ENCODE assay signal across 10 cellular contexts in the genomic region with DNA sequence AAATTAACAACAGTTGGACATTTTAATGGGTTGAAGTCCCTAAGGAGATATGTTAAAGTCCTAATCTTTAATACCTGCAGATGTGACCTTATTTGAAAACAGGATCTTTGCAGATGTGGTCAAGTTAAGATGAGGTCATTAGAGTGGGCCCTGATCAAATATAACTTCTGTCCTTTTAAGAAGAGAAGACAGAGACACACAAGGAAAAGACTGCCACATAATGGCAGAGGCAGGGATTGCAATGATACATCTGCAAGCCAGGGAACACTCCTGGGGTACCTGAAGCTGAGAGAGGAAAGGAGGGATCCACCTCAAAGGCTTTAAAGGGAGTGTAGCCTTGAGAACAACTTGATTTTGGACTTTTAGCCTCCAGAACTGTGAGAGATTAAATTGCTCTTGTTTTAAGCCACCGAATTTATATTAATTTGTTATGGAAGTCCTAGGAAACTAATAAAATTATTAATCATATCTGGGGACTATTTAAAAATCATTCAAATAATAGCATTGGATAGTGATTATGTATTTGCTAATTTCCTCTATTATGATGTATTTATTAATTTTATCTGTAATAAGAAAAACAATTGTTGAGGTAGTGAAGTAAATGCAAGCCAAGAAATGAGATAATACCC.
DNase-seq lines count a peak whose midpoint lies in the region; ATAC-seq, FAIRE-seq and TF ChIP-seq lines count a peak whose summit lies in the region.
"Had no signal": no experiment of that assay in that cellular context is flagged by ENCODE, and none has a peak within 500 bp of the region (broad histone marks: within the 10 kb centered on the region; RNA-seq: fewer than 3 reads in every experiment).

No MANE protein-coding gene starts in this region.

- H3K4me3 ChIP-seq in hepatocyte: no peak overlapping the region

- peak; percentile 58 for TF ChIP-seq CTCF in hepatocyte (IDR thresholded peaks at IDR 0.05; ENCODE audit: poor library complexity)

- no peaks in the 10 kb centered on the region for H3K36me3 Mint-ChIP-seq in activated CD4-positive, alpha-beta T cell treated with anti-CD3 and anti-CD28 coated beads, Interleukin-2, amount 10 ng/mL, durations not matched to agents 24 days and 14 days (ENCODE audit: low read depth)
- H3K36me3 Mint-ChIP-seq in activated CD4-positive, alpha-beta T cell treated with anti-CD3 and anti-CD28 coated beads, Interleukin-2, amount 10 ng/mL, durations not matched to agents 7 days and 5 days (ENCODE audit: low read depth): no peaks in the 10 kb centered on the region
- H3K36me3 Mint-ChIP-seq: activated naive CD4-positive, alpha-beta T cell treated with anti-CD3 and anti-CD28 coated beads, Interleukin-2, amount 50 U/mL, for 24 hours had no signal

- 6% methylated on average over 1 of the region's 1 CpG for WGBS in hepatocyte (ENCODE audit: low lambda C conversion rate, missing lambda C conversion rate)

- H3K9me2 ChIP-seq in hepatocyte (replicated peaks; ENCODE audit: insufficient read depth): no peaks in the 10 kb centered on the region

- intact Hi-C loops in activated CD4-positive, alpha-beta T cell treated with anti-CD3 and anti-CD28 coated beads, Interleukin-2, amount 10 ng/mL, durations not matched to agents 24 days and 14 days (cut with micrococcal nuclease): no loop called here

- DNase-seq in activated CD4-positive, alpha-beta T cell treated with anti-CD3 and anti-CD28 coated beads, Interleukin-2, amount 10 ng/mL, durations not matched to agents 24 days and 14 days: peak; percentile 54
- DNase-seq in activated CD4-positive, alpha-beta T cell treated with anti-CD3 and anti-CD28 coated beads, Interleukin-2, amount 10 ng/mL, durations not matched to agents 7 days and 5 days: no peak
- peak; percentile 28 for DNase-seq in RCC 7860 (ENCODE audit: low spot score)
- peak; percentile 49 for DNase-seq in hepatocyte (ENCODE audit: low spot score)
- DNase-seq in amniotic stem cell (lab: John Stamatoyannopoulos, UW): no peak
- DNase-seq in NOMO-1 treated with dmso at 0.1 percent for 144 hours (lab: John Stamatoyannopoulos, UW; ENCODE audit: unreplicated experiment): no peak
- no peak for DNase-seq in stimulated activated naive CD8-positive, alpha-beta T cell treated with anti-CD3 and anti-CD28 coated beads, Interleukin-15, Interleukin-2, amounts not matched to agents 100 U/mL and 50 U/mL, for 24 hours

- no peak for FAIRE-seq in RCC 7860 (lab: Jason Lieb, UNC)
- FAIRE-seq: G401.6 had no signal

- H3K4me1 ChIP-seq in hepatocyte (ENCODE audit: insufficient read depth): no peaks in the 10 kb centered on the region

- no peaks in the 10 kb centered on the region for H3K9me3 Mint-ChIP-seq in activated CD4-positive, alpha-beta T cell treated with anti-CD3 and anti-CD28 coated beads, Interleukin-2, amount 10 ng/mL, durations not matched to agents 24 days and 14 days
- H3K9me3 Mint-ChIP-seq in activated CD4-positive, alpha-beta T cell treated with anti-CD3 and anti-CD28 coated beads, Interleukin-2, amount 10 ng/mL, durations not matched to agents 7 days and 5 days: no peaks in the 10 kb centered on the region

- no peak overlapping the region for H2AFZ ChIP-seq in hepatocyte

- no peak overlapping the region for H3K4me2 ChIP-seq in hepatocyte

- H3K79me2 ChIP-seq in hepatocyte: no peaks in the 10 kb centered on the region

- ATAC-seq in HG03103 (IDR thresholded peaks at IDR 0.05; ENCODE audit: low read depth, unreplicated experiment): peak; percentile 96
- no peak for ATAC-seq in stimulated activated naive CD8-positive, alpha-beta T cell treated with anti-CD3 and anti-CD28 coated beads, Interleukin-15, Interleukin-2, amounts not matched to agents 100 U/mL and 50 U/mL, for 24 hours

- no peak overlapping the region for H3K27ac Mint-ChIP-seq in activated CD4-positive, alpha-beta T cell treated with anti-CD3 and anti-CD28 coated beads, Interleukin-2, amount 10 ng/mL, durations not matched to agents 24 days and 14 days
- H3K27ac Mint-ChIP-seq in activated CD4-positive, alpha-beta T cell treated with anti-CD3 and anti-CD28 coated beads, Interleukin-2, amount 10 ng/mL, durations not matched to agents 7 days and 5 days: no peak overlapping the region
- H3K27ac Mint-ChIP-seq: activated naive CD4-positive, alpha-beta T cell treated with anti-CD3 and anti-CD28 coated beads, Interleukin-2, amount 50 U/mL, for 24 hours had no signal

- H3K27ac ChIP-seq in hepatocyte: no peak overlapping the region

- H3K4me3 Mint-ChIP-seq in activated CD4-positive, alpha-beta T cell treated with anti-CD3 and anti-CD28 coated beads, Interleukin-2, amount 10 ng/mL, durations not matched to agents 24 days and 14 days: no peak overlapping the region
- H3K4me3 Mint-ChIP-seq in activated CD4-positive, alpha-beta T cell treated with anti-CD3 and anti-CD28 coated beads, Interleukin-2, amount 10 ng/mL, durations not matched to agents 7 days and 5 days: no peak overlapping the region
- H3K4me3 Mint-ChIP-seq: activated naive CD4-positive, alpha-beta T cell treated with anti-CD3 and anti-CD28 coated beads, Interleukin-2, amount 50 U/mL, for 24 hours had no signal

- no peaks in the 10 kb centered on the region for H4K20me1 ChIP-seq in hepatocyte (ENCODE audit: insufficient read depth, poor library complexity, severe bottlenecking)

- H3K9me3 ChIP-seq in hepatocyte (ENCODE audit: low read depth): no peaks in the 10 kb centered on the region

- no peaks in the 10 kb centered on the region for H3K27me3 ChIP-seq in hepatocyte

- H3K4me1 Mint-ChIP-seq in activated CD4-positive, alpha-beta T cell treated with anti-CD3 and anti-CD28 coated beads, Interleukin-2, amount 10 ng/mL, durations not matched to agents 24 days and 14 days: no peaks in the 10 kb centered on the region
- no peaks in the 10 kb centered on the region for H3K4me1 Mint-ChIP-seq in activated CD4-positive, alpha-beta T cell treated with anti-CD3 and anti-CD28 coated beads, Interleukin-2, amount 10 ng/mL, durations not matched to agents 7 days and 5 days
- H3K4me1 Mint-ChIP-seq: activated naive CD4-positive, alpha-beta T cell treated with anti-CD3 and anti-CD28 coated beads, Interleukin-2, amount 50 U/mL, for 24 hours had no signal

- H3K27me3 Mint-ChIP-seq in activated CD4-positive, alpha-beta T cell treated with anti-CD3 and anti-CD28 coated beads, Interleukin-2, amount 10 ng/mL, durations not matched to agents 24 days and 14 days: no peaks in the 10 kb centered on the region
- H3K27me3 Mint-ChIP-seq in activated CD4-positive, alpha-beta T cell treated with anti-CD3 and anti-CD28 coated beads, Interleukin-2, amount 10 ng/mL, durations not matched to agents 7 days and 5 days: no peaks in the 10 kb centered on the region
- H3K27me3 Mint-ChIP-seq: activated naive CD4-positive, alpha-beta T cell treated with anti-CD3 and anti-CD28 coated beads, Interleukin-2, amount 50 U/mL, for 24 hours had no signal

- CTCF ChIA-PET in activated CD4-positive, alpha-beta T cell treated with anti-CD3 and anti-CD28 coated beads, Interleukin-2, amount 10 ng/mL, durations not matched to agents 7 days and 5 days (lab: Charles Lee): no interaction called here

- no peaks in the 10 kb centered on the region for H3K36me3 ChIP-seq in hepatocyte (replicated peaks; ENCODE audit: insufficient read depth, low read depth)

- POLR2A ChIA-PET in activated CD4-positive, alpha-beta T cell treated with anti-CD3 and anti-CD28 coated beads, Interleukin-2, amount 10 ng/mL, durations not matched to agents 7 days and 5 days (lab: Charles Lee): no interaction called here

Comparison
In these comparisons a context has a peak if more than half of its experiments do, and no peak if none do; other contexts are left out.
1. DNase-seq: peak in activated CD4-positive, alpha-beta T cell treated with anti-CD3 and anti-CD28 coated beads, Interleukin-2, amount 10 ng/mL, durations not matched to agents 24 days and 14 days (single experiment), RCC 7860 (single experiment) and hepatocyte (single experiment); none in activated CD4-positive, alpha-beta T cell treated with anti-CD3 and anti-CD28 coated beads, Interleukin-2, amount 10 ng/mL, durations not matched to agents 7 days and 5 days (single experiment), amniotic stem cell (single experiment), NOMO-1 treated with dmso at 0.1 percent for 144 hours (single experiment) and stimulated activated naive CD8-positive, alpha-beta T cell treated with anti-CD3 and anti-CD28 coated beads, Interleukin-15, Interleukin-2, amounts not matched to agents 100 U/mL and 50 U/mL, for 24 hours (single experiment).